In the genomic region with DNA sequence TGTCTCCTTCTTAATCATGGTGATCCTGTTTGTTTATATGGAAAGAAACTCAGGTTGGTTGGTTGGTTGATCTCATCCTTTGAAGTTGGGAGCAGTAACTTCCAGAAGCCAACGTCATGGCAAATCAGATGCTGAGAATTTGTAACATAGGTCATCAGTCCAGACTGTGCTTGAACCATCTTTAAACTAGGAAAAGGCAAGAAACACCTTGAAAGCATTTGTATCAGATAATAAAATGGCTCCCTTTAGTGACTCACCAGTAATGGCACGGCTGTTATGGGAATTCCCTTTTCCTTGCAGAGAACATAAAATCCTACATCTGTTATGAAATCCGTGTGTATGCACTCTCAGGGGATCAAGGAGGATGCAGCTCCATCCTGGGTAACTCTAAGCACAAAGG, we compare ENCODE assay signal across 19 cellular contexts. TPM values are rescaled to one million over a fixed set of nuclear protein-coding genes. Genes with fewer than 3 reads are reported as not detected.
A peak's percentile ranks its signal among the peaks of the same experiment; 100 is the strongest.
DNase-seq lines count a peak whose midpoint lies in the region; ATAC-seq, FAIRE-seq and TF ChIP-seq lines count a peak whose summit lies in the region.
"Had no signal": no experiment of that assay in that cellular context is flagged by ENCODE, and none has a peak within 500 bp of the region (broad histone marks: within the 10 kb centered on the region; RNA-seq: fewer than 3 reads in every experiment).

No MANE protein-coding gene starts in this region.

- H3K9me3 Mint-ChIP-seq in astrocyte (ENCODE audit: unreplicated experiment), result peaks cover 3% of the 10 kb centered on the region
- H3K9me3 Mint-ChIP-seq: CD8-positive, alpha-beta T cell; neural crest cell; type B pancreatic cell had no signal

- peak; percentile 55 for DNase-seq in A172 (ENCODE audit: low spot score)
- DNase-seq in HFF-Myc (ENCODE audit: extremely low read depth, low read depth), result peak; percentile 37
- DNase-seq in astrocyte (ENCODE audit: low read depth), result peak; percentile 22
- peak; percentile 11 for DNase-seq in kidney tubule cell (ENCODE audit: low spot score)
- no peak for DNase-seq in cardiac septum (ENCODE audit: low spot score)
- no peak for DNase-seq in NCI-H510A treated with DMSO at 0.1 percent for 48 hours (lab: John Stamatoyannopoulos, UW)
- DNase-seq in mucosa of descending colon, result no peak
- DNase-seq: activated gamma-delta T cell treated with Interleukin-2 at 50 U/mL for 16 hours; CD8-positive, alpha-beta T cell; heart right ventricle; kidney; MM.1S; NCI-H1694; retina; stimulated activated naive CD4-positive, alpha-beta T cell had no signal

- H3K9ac ChIP-seq in astrocyte (ENCODE audit: low read length), result no peak overlapping the region

- no peak for FAIRE-seq in astrocyte (lab: Jason Lieb, UNC)
- FAIRE-seq: kidney had no signal

- no peak overlapping the region for H3K27ac ChIP-seq in astrocyte (ENCODE audit: low read depth, low read length)
- H3K27ac ChIP-seq: ascending aorta, heart right ventricle had no signal

- no peak for ATAC-seq in GM21447 (IDR thresholded peaks at IDR 0.05; ENCODE audit: unreplicated experiment)
- no peak for ATAC-seq in mucosa of descending colon
- ATAC-seq: CD8-positive, alpha-beta T cell; heart right ventricle had no signal

- no peaks in the 10 kb centered on the region for H3K79me2 ChIP-seq in astrocyte (ENCODE audit: insufficient read depth, low read length)

- H3K36me3 ChIP-seq in astrocyte (ENCODE audit: insufficient read depth, low read length) (no peaks in the 10 kb centered on the region), mucosa of descending colon (ENCODE audit: low read depth) (no peaks in the 10 kb centered on the region)
- H3K36me3 ChIP-seq: ascending aorta, heart right ventricle had no signal

- no peak overlapping the region for H3K27ac Mint-ChIP-seq in astrocyte (ENCODE audit: unreplicated experiment)
- H3K27ac Mint-ChIP-seq: CD8-positive, alpha-beta T cell; type B pancreatic cell had no signal

- no peaks in the 10 kb centered on the region for H4K20me1 ChIP-seq in astrocyte (ENCODE audit: insufficient read depth, low read length)

- no peak overlapping the region for H2AFZ ChIP-seq in astrocyte (ENCODE audit: low read depth, low read length)

- H3K4me1 ChIP-seq in astrocyte (ENCODE audit: insufficient read depth, low read length) (no peaks in the 10 kb centered on the region), mucosa of descending colon (ENCODE audit: low read depth) (no peaks in the 10 kb centered on the region)
- H3K4me1 ChIP-seq: ascending aorta, heart right ventricle had no signal

- H3K4me1 Mint-ChIP-seq in astrocyte (ENCODE audit: low read depth, unreplicated experiment), result peaks cover 12% of the 10 kb centered on the region

- H3K4me3 ChIP-seq in HFF-Myc (replicated peaks; ENCODE audit: low read depth, low read length), result no peak overlapping the region
- H3K4me3 ChIP-seq in astrocyte (ENCODE audit: insufficient read depth, low read depth, low read length), result no peak overlapping the region
- H3K4me3 ChIP-seq in mucosa of descending colon, result no peak overlapping the region
- H3K4me3 ChIP-seq: ascending aorta, heart right ventricle had no signal

- no peak overlapping the region for H3K4me3 Mint-ChIP-seq in astrocyte (ENCODE audit: unreplicated experiment)
- H3K4me3 Mint-ChIP-seq: CD8-positive, alpha-beta T cell; neural crest cell; type B pancreatic cell had no signal

- TF ChIP-seq CTCF in HFF-Myc (IDR thresholded peaks at IDR 0.05; ENCODE audit: low read depth, low read length, missing control alignments) (no peak), astrocyte (IDR thresholded peaks at IDR 0.05; ENCODE audit: insufficient read depth, low read depth, low read length) (no peak), mucosa of descending colon (IDR thresholded peaks at IDR 0.05) (no peak)

- no peak overlapping the region for H3K4me2 ChIP-seq in astrocyte (ENCODE audit: low read length)

- H3K27me3 ChIP-seq in astrocyte (ENCODE audit: insufficient read depth, low read length), result no peaks in the 10 kb centered on the region
- H3K27me3 ChIP-seq: ascending aorta, heart right ventricle had no signal

- H3K36me3 Mint-ChIP-seq in astrocyte (ENCODE audit: low read depth, unreplicated experiment), result peaks cover 4% of the 10 kb centered on the region
- H3K36me3 Mint-ChIP-seq: CD8-positive, alpha-beta T cell; type B pancreatic cell had no signal

- H3K27me3 Mint-ChIP-seq in astrocyte (ENCODE audit: low read depth, unreplicated experiment), result no peaks in the 10 kb centered on the region
- H3K27me3 Mint-ChIP-seq: type B pancreatic cell had no signal

- H3K9me3 ChIP-seq in astrocyte (ENCODE audit: insufficient read depth, low read depth, low read length) (no peaks in the 10 kb centered on the region), mucosa of descending colon (no peaks in the 10 kb centered on the region)
- H3K9me3 ChIP-seq: ascending aorta, heart right ventricle had no signal

- intact Hi-C loops in cardiac septum (cut with DNase I), result no loop called here
- intact Hi-C loops in mucosa of descending colon (cut with DNase I, micrococcal nuclease), result no loop called here

RNA-seq across cellular contexts. Expression of gene SERBP1, which starts 58.1 kb away (rescaled TPM):
- total RNA-seq in A172 (2014; rRNA removed; shearing (Covaris generic)), result 269 and 369 TPM in 2 replicates
- total RNA-seq in astrocyte (196 and 214 TPM in 2 replicates), cardiac septum (146 TPM), mucosa of descending colon (100 to 1,000 TPM; 134 to 160 (median 155) TPM)

Comparison
In these comparisons a context has a peak if more than half of its experiments do, and no peak if none do; other contexts are left out.
1. DNase-seq: peak in A172 (single experiment), HFF-Myc (single experiment), astrocyte (single experiment) and kidney tubule cell (single experiment); none in cardiac septum (single experiment), NCI-H510A treated with DMSO at 0.1 percent for 48 hours (single experiment) and mucosa of descending colon (0 of 3).